Comparison of ENCODE assay signal across 8 cellular contexts in the genomic region with DNA sequence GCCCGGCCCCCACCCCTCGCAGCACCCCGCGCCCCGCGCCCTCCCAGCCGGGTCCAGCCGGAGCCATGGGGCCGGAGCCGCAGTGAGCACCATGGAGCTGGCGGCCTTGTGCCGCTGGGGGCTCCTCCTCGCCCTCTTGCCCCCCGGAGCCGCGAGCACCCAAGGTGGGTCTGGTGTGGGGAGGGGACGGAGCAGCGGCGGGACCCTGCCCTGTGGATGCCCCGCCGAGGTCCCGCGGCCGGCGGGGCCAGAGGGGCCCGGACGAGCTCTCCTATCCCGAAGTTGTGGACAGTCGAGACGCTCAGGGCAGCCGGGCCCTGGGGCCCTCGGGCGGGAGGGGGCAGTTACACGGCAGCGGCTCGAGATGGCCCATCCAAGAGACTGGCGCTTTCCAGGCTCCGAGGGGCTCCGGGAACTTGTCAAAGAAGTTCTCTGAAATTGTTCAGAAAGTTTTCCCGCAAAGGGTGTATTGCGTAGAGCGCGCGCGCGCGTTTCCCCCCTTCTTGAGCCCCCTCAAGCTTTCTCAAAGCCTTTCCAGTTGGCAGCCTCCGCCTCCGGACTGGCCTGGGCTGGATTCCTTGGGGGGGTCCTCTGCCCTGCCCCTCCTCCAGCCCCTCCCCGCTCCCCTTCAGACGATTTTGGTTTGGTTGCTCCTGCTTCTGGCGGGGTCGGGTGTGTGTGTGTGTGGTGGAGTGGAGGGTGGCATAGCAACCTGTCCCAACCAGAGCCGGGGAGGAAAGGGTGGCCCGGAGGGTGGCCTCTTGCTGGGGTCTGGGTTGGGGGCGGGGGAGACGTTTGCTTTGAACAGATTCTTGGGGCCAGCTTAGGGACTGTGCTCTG. TPM values are rescaled to one million over a fixed set of nuclear protein-coding genes. Genes with fewer than 3 reads are reported as not detected.
A peak's percentile ranks its signal among the peaks of the same experiment; 100 is the strongest.
DNase-seq lines count a peak whose midpoint lies in the region; ATAC-seq and TF ChIP-seq lines count a peak whose summit lies in the region.
"Had no signal": no experiment of that assay in that cellular context is flagged by ENCODE, and none has a peak within 500 bp of the region (broad histone marks: within the 10 kb centered on the region; RNA-seq: fewer than 3 reads in every experiment).

No MANE protein-coding gene starts in this region.

- ATAC-seq in memory B cell (ENCODE audit: low read depth) (no peak), HG02970 (IDR thresholded peaks at IDR 0.05; ENCODE audit: low FRiP score, unreplicated experiment) (no peak), GM21529 (IDR thresholded peaks at IDR 0.05; ENCODE audit: unreplicated experiment) (no peak)
- ATAC-seq: T-cell had no signal

- DNase-seq in epithelial cell of esophagus (ENCODE audit: low read depth) (peak; percentile 17), memory B cell (ENCODE audit: low spot score in 2 of 2) (no peak), type B pancreatic cell (ENCODE audit: extremely low spot score, unreplicated experiment) (peak; percentile 77), SW480 (ENCODE audit: low spot score) (no peak)
- DNase-seq: T-cell had no signal

- no peaks in the 10 kb centered on the region for H3K9me3 Mint-ChIP-seq in memory B cell
- H3K9me3 Mint-ChIP-seq in type B pancreatic cell, result no peaks in the 10 kb centered on the region
- H3K9me3 Mint-ChIP-seq: T-cell had no signal

- H3K4me1 Mint-ChIP-seq in memory B cell (peaks cover 9% of the 10 kb centered on the region), type B pancreatic cell (ENCODE audit: unreplicated experiment) (peaks cover 45% of the 10 kb centered on the region)

- TF ChIP-seq EP300 in Ishikawa (IDR thresholded peaks at IDR 0.05; ENCODE audit: borderline replicate concordance), result no peak

- peak overlapping the region; percentile 72 for H3K4me3 ChIP-seq in epithelial cell of esophagus (ENCODE audit: low read length)

- H3K4me3 Mint-ChIP-seq in memory B cell (peak overlapping the region; percentile 8), type B pancreatic cell (peak overlapping the region; percentile 99)

- H3K27ac Mint-ChIP-seq in memory B cell (no peak overlapping the region), type B pancreatic cell (peak overlapping the region; percentile 97)

- TF ChIP-seq CTCF in epithelial cell of esophagus (IDR thresholded peaks at IDR 0.05; ENCODE audit: insufficient read depth, low read depth, low read length, missing control alignments) (no peak), type B pancreatic cell (conservative IDR thresholded peaks at IDR 0.05) (no peak)

- H3K36me3 Mint-ChIP-seq in memory B cell, result peaks cover 5% of the 10 kb centered on the region
- peaks cover 6% of the 10 kb centered on the region for H3K36me3 Mint-ChIP-seq in type B pancreatic cell

- peaks cover 22% of the 10 kb centered on the region for H3K27me3 Mint-ChIP-seq in memory B cell
- no peaks in the 10 kb centered on the region for H3K27me3 Mint-ChIP-seq in type B pancreatic cell

- TF ChIP-seq RAD21 in Ishikawa (IDR thresholded peaks at IDR 0.05; ENCODE audit: low read depth), result no peak

TF ChIP-seq in Ishikawa, 13 proteins besides CTCF, POLR2A, EP300 and RAD21:
- TF ChIP-seq CEBPB (IDR thresholded peaks at IDR 0.05) (no peak), ZBTB7A (IDR thresholded peaks at IDR 0.05; ENCODE audit: low read depth) (peak; percentile 85)
- TF ChIP-seq, protein P1, sequence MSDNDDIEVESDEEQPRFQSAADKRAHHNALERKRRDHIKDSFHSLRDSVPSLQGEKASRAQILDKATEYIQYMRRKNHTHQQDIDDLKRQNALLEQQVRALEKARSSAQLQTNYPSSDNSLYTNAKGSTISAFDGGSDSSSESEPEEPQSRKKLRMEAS (IDR thresholded peaks at IDR 0.05), result peak; percentile 32; the same call in 1 of the 2 replicates
TF ChIP-seq in Ishikawa: peak in this region for 2.

RNA-seq across cellular contexts. Expression of gene ERBB2, which starts 0.5 kb away (rescaled TPM):
- 123 and 230 TPM in 2 replicates for total RNA-seq in type B pancreatic cell (ENCODE audit: low replicate concordance)

RNA-seq across cellular contexts. Expression of gene PGAP3, which starts 12.5 kb away (rescaled TPM):
- total RNA-seq in type B pancreatic cell (ENCODE audit: low replicate concordance), result 23.5 and 31.5 TPM in 2 replicates

RNA-seq across cellular contexts. Expression of gene MIEN1, which starts 30.0 kb away (rescaled TPM):
- 39.8 and 67.2 TPM in 2 replicates for total RNA-seq in type B pancreatic cell (ENCODE audit: low replicate concordance)

RNA-seq across cellular contexts. Expression of gene PNMT, which starts 32.1 kb away (rescaled TPM):
- 3.3 and 5.4 TPM in 2 replicates for total RNA-seq in type B pancreatic cell (ENCODE audit: low replicate concordance)

RNA-seq across cellular contexts. Expression of gene TCAP, which starts 35.2 kb away (rescaled TPM):
- total RNA-seq in type B pancreatic cell (ENCODE audit: low replicate concordance), result 1.5 and 2.4 TPM in 2 replicates

Comparison
In these comparisons a context has a peak if more than half of its experiments do, and no peak if none do; other contexts are left out.
1. DNase-seq: peak in epithelial cell of esophagus (single experiment) and type B pancreatic cell (single experiment); none in memory B cell (0 of 2) and SW480 (single experiment).